1 cellular context compared by ENCODE assay signal in the genomic region with DNA sequence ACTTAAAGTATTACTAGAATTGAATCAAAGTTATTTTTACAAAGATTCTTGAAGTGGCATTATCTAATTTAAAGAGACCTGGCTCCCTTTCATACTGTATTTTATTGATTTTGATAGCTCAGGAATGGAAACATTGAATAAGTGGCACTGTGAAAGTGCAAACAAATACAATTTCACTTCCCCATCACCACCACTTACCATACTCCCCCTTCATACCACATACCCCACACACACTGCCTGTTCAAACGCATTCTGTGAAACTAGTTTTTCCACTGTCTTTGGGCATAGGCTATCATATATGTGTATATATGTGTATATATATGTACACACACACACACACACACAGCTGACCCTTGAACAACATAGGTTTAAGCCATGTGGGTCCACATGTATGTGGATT.
TF ChIP-seq lines count a peak whose summit lies in the region.

No MANE protein-coding gene starts in this region.

TF ChIP-seq in GM12878, 131 proteins besides CTCF, POLR2A, EP300 and RAD21 (continued from another document and continues in another):
- TF ChIP-seq, protein P1, sequence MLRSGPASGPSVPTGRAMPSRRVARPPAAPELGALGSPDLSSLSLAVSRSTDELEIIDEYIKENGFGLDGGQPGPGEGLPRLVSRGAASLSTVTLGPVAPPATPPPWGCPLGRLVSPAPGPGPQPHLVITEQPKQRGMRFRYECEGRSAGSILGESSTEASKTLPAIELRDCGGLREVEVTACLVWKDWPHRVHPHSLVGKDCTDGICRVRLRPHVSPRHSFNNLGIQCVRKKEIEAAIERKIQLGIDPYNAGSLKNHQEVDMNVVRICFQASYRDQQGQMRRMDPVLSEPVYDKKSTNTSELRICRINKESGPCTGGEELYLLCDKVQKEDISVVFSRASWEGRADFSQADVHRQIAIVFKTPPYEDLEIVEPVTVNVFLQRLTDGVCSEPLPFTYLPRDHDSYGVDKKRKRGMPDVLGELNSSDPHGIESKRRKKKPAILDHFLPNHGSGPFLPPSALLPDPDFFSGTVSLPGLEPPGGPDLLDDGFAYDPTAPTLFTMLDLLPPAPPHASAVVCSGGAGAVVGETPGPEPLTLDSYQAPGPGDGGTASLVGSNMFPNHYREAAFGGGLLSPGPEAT (IDR thresholded peaks at IDR 0.05; ENCODE audit: low read depth), result peak; percentile 60; the same call in 1 of the 2 replicates
- TF ChIP-seq ZNF274 (IDR thresholded peaks at IDR 0.05; ENCODE audit: insufficient read depth, insufficient read length) (no peak), IKZF2 (IDR thresholded peaks at IDR 0.05) (peak; percentile 35 to 72; a peak in 3 of 4 replicates), NR2F1 (conservative IDR thresholded peaks at IDR 0.05) (no peak), ZNF207 (IDR thresholded peaks at IDR 0.05; ENCODE audit: borderline replicate concordance) (no peak), E2F4 (IDR thresholded peaks at IDR 0.05; ENCODE audit: low read depth, low read length) (no peak), SIX5 (IDR thresholded peaks at IDR 0.05; ENCODE audit: low read depth, low read length, severe bottlenecking) (no peak), ASH2L (IDR thresholded peaks at IDR 0.05; ENCODE audit: borderline replicate concordance, low read depth) (no peak), JUNB (IDR thresholded peaks at IDR 0.05) (no peak), SPI1 (IDR thresholded peaks at IDR 0.05; ENCODE audit: borderline replicate concordance, insufficient read depth, low read depth, low read length) (peak; percentile 80), NR2C2 (IDR thresholded peaks at IDR 0.05; ENCODE audit: borderline replicate concordance, control insufficient read depth, insufficient read length, low read depth) (no peak), IRF4 (IDR thresholded peaks at IDR 0.05; ENCODE audit: low read depth, low read length) (no peak), MTA3 (IDR thresholded peaks at IDR 0.05; ENCODE audit: borderline replicate concordance, low read length) (no peak), CHD2 (IDR thresholded peaks at IDR 0.05; ENCODE audit: borderline replicate concordance, low read depth, low read length) (no peak), KDM1A (IDR thresholded peaks at IDR 0.05; ENCODE audit: borderline replicate concordance) (no peak), GABPA (IDR thresholded peaks at IDR 0.05; ENCODE audit: low read depth) (no peak), BHLHE40 (IDR thresholded peaks at IDR 0.05; ENCODE audit: borderline replicate concordance in 1 of 2, low read depth in 2 of 2, low read length in 1 of 2) (peak in 1 of 2 experiments; percentile 9; a peak in 1 of 4 replicates), POLR2AphosphoS5 (IDR thresholded peaks at IDR 0.05; ENCODE audit: low read length) (no peak), KLF5 (IDR thresholded peaks at IDR 0.05; ENCODE audit: partially characterized antibody) (no peak), RBBP5 (conservative IDR thresholded peaks at IDR 0.05) (no peak), YBX1 (IDR thresholded peaks at IDR 0.05) (no peak), STAT1 (conservative IDR thresholded peaks at IDR 0.05) (no peak), MAX (IDR thresholded peaks at IDR 0.05; ENCODE audit: low read depth, low read length) (no peak), BCL11A (IDR thresholded peaks at IDR 0.05; ENCODE audit: low read depth, low read length) (peak; percentile 29; the same call in 1 of the 2 replicates), GATAD2B (conservative IDR thresholded peaks at IDR 0.05; ENCODE audit: low read depth) (no peak; the same call in 1 of the 2 replicates), PRDM15 (CRISPR knock-in tag; IDR thresholded peaks at IDR 0.05) (no peak), RCOR1 (conservative IDR thresholded peaks at IDR 0.05; ENCODE audit: low read depth, low read length) (no peak), ZNF384 (IDR thresholded peaks at IDR 0.05; ENCODE audit: borderline replicate concordance, low read depth, low read length) (no peak), YY1 (IDR thresholded peaks at IDR 0.05; ENCODE audit: low read depth, low read length) (no peak), CHD4 (IDR thresholded peaks at IDR 0.05) (no peak), SMARCA5 (IDR thresholded peaks at IDR 0.05) (no peak), CBX5 (IDR thresholded peaks at IDR 0.05; ENCODE audit: low read depth) (no peak), BMI1 (IDR thresholded peaks at IDR 0.05; ENCODE audit: borderline replicate concordance) (peak; percentile 49; the same call in 1 of the 2 replicates)
- TF ChIP-seq, protein P2, sequence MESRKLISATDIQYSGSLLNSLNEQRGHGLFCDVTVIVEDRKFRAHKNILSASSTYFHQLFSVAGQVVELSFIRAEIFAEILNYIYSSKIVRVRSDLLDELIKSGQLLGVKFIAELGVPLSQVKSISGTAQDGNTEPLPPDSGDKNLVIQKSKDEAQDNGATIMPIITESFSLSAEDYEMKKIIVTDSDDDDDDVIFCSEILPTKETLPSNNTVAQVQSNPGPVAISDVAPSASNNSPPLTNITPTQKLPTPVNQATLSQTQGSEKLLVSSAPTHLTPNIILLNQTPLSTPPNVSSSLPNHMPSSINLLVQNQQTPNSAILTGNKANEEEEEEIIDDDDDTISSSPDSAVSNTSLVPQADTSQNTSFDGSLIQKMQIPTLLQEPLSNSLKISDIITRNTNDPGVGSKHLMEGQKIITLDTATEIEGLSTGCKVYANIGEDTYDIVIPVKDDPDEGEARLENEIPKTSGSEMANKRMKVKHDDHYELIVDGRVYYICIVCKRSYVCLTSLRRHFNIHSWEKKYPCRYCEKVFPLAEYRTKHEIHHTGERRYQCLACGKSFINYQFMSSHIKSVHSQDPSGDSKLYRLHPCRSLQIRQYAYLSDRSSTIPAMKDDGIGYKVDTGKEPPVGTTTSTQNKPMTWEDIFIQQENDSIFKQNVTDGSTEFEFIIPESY (IDR thresholded peaks at IDR 0.05), result no peak
- TF ChIP-seq, protein P3, sequence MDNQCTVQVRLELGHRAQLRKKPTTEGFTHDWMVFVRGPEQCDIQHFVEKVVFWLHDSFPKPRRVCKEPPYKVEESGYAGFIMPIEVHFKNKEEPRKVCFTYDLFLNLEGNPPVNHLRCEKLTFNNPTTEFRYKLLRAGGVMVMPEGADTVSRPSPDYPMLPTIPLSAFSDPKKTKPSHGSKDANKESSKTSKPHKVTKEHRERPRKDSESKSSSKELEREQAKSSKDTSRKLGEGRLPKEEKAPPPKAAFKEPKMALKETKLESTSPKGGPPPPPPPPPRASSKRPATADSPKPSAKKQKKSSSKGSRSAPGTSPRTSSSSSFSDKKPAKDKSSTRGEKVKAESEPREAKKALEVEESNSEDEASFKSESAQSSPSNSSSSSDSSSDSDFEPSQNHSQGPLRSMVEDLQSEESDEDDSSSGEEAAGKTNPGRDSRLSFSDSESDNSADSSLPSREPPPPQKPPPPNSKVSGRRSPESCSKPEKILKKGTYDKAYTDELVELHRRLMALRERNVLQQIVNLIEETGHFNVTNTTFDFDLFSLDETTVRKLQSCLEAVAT (IDR thresholded peaks at IDR 0.05), result no peak
- TF ChIP-seq, protein P4, sequence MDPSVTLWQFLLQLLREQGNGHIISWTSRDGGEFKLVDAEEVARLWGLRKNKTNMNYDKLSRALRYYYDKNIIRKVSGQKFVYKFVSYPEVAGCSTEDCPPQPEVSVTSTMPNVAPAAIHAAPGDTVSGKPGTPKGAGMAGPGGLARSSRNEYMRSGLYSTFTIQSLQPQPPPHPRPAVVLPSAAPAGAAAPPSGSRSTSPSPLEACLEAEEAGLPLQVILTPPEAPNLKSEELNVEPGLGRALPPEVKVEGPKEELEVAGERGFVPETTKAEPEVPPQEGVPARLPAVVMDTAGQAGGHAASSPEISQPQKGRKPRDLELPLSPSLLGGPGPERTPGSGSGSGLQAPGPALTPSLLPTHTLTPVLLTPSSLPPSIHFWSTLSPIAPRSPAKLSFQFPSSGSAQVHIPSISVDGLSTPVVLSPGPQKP (IDR thresholded peaks at IDR 0.05; ENCODE audit: low read depth, low read length), result no peak
- TF ChIP-seq, protein P5, sequence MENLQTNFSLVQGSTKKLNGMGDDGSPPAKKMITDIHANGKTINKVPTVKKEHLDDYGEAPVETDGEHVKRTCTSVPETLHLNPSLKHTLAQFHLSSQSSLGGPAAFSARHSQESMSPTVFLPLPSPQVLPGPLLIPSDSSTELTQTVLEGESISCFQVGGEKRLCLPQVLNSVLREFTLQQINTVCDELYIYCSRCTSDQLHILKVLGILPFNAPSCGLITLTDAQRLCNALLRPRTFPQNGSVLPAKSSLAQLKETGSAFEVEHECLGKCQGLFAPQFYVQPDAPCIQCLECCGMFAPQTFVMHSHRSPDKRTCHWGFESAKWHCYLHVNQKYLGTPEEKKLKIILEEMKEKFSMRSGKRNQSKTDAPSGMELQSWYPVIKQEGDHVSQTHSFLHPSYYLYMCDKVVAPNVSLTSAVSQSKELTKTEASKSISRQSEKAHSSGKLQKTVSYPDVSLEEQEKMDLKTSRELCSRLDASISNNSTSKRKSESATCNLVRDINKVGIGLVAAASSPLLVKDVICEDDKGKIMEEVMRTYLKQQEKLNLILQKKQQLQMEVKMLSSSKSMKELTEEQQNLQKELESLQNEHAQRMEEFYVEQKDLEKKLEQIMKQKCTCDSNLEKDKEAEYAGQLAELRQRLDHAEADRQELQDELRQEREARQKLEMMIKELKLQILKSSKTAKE (IDR thresholded peaks at IDR 0.05; ENCODE audit: low read depth, poor library complexity, severe bottlenecking), result no peak
- TF ChIP-seq, protein P6, sequence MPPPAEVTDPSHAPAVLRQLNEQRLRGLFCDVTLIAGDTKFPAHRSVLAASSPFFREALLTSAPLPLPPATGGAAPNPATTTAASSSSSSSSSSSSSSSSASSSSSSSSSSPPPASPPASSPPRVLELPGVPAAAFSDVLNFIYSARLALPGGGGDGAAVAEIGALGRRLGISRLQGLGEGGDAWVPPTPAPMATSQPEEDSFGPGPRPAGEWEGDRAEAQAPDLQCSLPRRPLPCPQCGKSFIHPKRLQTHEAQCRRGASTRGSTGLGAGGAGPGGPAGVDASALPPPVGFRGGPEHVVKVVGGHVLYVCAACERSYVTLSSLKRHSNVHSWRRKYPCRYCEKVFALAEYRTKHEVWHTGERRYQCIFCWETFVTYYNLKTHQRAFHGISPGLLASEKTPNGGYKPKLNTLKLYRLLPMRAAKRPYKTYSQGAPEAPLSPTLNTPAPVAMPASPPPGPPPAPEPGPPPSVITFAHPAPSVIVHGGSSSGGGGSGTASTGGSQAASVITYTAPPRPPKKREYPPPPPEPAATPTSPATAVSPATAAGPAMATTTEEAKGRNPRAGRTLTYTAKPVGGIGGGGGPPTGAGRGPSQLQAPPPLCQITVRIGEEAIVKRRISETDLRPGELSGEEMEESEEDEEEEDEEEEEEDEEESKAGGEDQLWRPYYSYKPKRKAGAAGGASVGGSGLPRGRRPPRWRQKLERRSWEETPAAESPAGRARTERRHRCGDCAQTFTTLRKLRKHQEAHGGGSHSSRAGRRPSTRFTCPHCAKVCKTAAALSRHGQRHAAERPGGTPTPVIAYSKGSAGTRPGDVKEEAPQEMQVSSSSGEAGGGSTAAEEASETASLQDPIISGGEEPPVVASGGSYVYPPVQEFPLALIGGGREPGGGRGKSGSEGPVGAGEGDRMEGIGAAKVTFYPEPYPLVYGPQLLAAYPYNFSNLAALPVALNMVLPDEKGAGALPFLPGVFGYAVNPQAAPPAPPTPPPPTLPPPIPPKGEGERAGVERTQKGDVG (CRISPR knock-in tag; IDR thresholded peaks at IDR 0.05), result no peak
- TF ChIP-seq, protein P7, sequence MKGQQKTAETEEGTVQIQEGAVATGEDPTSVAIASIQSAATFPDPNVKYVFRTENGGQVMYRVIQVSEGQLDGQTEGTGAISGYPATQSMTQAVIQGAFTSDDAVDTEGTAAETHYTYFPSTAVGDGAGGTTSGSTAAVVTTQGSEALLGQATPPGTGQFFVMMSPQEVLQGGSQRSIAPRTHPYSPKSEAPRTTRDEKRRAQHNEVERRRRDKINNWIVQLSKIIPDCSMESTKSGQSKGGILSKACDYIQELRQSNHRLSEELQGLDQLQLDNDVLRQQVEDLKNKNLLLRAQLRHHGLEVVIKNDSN (IDR thresholded peaks at IDR 0.05; ENCODE audit: borderline replicate concordance, extremely low read length, insufficient read depth, low read depth, low read length), result no peak
- TF ChIP-seq, protein P8, sequence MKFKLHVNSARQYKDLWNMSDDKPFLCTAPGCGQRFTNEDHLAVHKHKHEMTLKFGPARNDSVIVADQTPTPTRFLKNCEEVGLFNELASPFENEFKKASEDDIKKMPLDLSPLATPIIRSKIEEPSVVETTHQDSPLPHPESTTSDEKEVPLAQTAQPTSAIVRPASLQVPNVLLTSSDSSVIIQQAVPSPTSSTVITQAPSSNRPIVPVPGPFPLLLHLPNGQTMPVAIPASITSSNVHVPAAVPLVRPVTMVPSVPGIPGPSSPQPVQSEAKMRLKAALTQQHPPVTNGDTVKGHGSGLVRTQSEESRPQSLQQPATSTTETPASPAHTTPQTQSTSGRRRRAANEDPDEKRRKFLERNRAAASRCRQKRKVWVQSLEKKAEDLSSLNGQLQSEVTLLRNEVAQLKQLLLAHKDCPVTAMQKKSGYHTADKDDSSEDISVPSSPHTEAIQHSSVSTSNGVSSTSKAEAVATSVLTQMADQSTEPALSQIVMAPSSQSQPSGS (IDR thresholded peaks at IDR 0.05; ENCODE audit: low read length), result no peak
